In the genomic region with DNA sequence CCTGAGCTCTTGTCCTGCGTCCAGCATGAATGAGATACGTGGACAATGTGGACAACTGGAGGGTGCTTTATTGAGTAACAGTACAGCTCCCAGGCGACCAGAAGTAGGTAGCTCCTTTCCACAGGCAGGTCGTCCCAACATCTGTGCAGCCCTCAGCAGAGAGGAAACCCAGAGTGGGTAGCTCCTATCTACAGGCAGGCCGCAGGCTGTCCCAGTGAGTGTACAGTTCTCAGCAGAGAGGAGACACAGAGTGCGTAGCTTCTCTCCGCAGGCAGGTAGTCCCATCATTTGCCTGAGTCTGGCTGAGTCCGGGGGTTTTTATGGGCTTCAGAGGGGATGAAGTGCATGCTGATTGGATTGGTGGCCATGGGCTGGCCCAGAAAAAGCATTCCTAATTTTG, we compare ENCODE assay signal across 20 cellular contexts.
"Had no signal": no experiment of that assay in that cellular context is flagged by ENCODE, and none has a peak within 500 bp of the region (broad histone marks: within the 10 kb centered on the region; RNA-seq: fewer than 3 reads in every experiment).

No MANE protein-coding gene starts in this region.

- H3K27me3 ChIP-seq: MG63 had no signal

- DNase-seq: IMR-90, Karpas-422, KG1, MG63, NCI-H1092, NCI-H1105 treated with DMSO at 0.1 percent for 48 hours, NCI-H1417 treated with DMSO at 0.1 percent for 48 hours, NCI-H146, NCI-H1694 treated with DMSO at 0.1 percent for 48 hours, NCI-H1930, NCI-H2081, NCI-H2107, NCI-H2227 treated with DMSO at 0.1 percent for 48 hours, NCI-H524, NCI-H526 treated with DMSO at 0.1 percent for 48 hours, NCI-H748 treated with DMSO at 0.1 percent for 48 hours, Right ventricle myocardium superior, RPMI8226, SK-N-SH, SW 1271 had no signal

- H3K9ac ChIP-seq: SK-N-SH had no signal

- H3K36me3 ChIP-seq: MG63 had no signal

- H3K9me3 ChIP-seq: MG63, SK-N-SH had no signal

- H3K4me3 ChIP-seq: MG63 had no signal

- H3K4me2 ChIP-seq: SK-N-SH had no signal
